In the genomic region with DNA sequence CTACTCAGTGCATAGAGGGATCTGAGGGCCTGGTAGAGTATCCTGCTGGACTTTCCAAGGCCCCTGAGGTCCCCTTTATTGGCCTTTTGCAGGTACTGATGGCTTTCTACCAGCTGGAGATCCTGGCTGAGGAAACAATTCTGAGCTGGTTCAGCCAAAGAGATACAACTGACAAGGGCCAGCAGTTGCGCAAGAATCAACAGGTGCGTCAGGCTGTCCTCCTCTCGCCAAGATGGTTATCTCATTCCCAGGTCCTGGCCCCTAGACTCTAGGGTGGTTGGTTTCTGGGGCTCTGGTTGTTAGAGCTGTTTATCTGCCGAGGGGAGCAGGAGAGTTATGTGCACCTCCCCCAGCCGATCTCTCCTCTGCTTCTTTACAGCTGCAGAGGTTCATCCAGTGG, we compare ENCODE assay signal across 19 cellular contexts. TPM values are rescaled to one million over a fixed set of nuclear protein-coding genes. Genes with fewer than 3 reads are reported as not detected.
A peak's percentile ranks its signal among the peaks of the same experiment; 100 is the strongest.
DNase-seq lines count a peak whose midpoint lies in the region; ATAC-seq, FAIRE-seq and TF ChIP-seq lines count a peak whose summit lies in the region.
"Had no signal": no experiment of that assay in that cellular context is flagged by ENCODE, and none has a peak within 500 bp of the region (broad histone marks: within the 10 kb centered on the region; RNA-seq: fewer than 3 reads in every experiment).

No MANE protein-coding gene starts in this region.

- H3K9me3 Mint-ChIP-seq in neural progenitor cell: no peaks in the 10 kb centered on the region
- H3K9me3 Mint-ChIP-seq: activated naive CD4-positive, alpha-beta T cell treated with anti-CD3 and anti-CD28 coated beads, Interleukin-2, amount 10 ng/mL, durations not matched to agents 7 days and 5 days; activated T-helper 1 cell treated with anti-CD3 and anti-CD28 coated beads, Interleukin-12 subunit alpha, Interleukin-12 subunit beta, Interleukin-2, Interleukin-4 antibody, amounts not matched to agents 30 ng/mL and 10 ng/mL and 1 ng/mL, durations not matched to agents 14 hours and 24 hours and 36 hours; H9; type B pancreatic cell had no signal

- peaks cover 11% of the 10 kb centered on the region for H3K27me3 Mint-ChIP-seq in neural progenitor cell (ENCODE audit: insufficient read depth, low read depth)
- H3K27me3 Mint-ChIP-seq: activated naive CD4-positive, alpha-beta T cell treated with anti-CD3 and anti-CD28 coated beads, Interleukin-2, amount 10 ng/mL, durations not matched to agents 7 days and 5 days; type B pancreatic cell had no signal

- RAD21 ChIA-PET in HCT116 (lab: Charles Lee; ENCODE audit: low non-redundant PET in 1 of 2, low total read pairs in 2 of 2, uncharacterized antibody in 2 of 2, unreplicated experiment in 2 of 2): interaction anchor here (0.7 to 1.4 kb wide), 2 partner anchors 117 to 140 kb away, joined by 3 to 4 read pairs; a partner anchor contains a TSS

- H3K4me1 ChIP-seq in HCT116 (ENCODE audit: control insufficient read depth in 1 of 2, insufficient read depth in 2 of 2, low read length in 2 of 2): peaks cover 0 to 13% of the 10 kb centered on the region in 2 experiments; a peak in 1 of 4 replicates
- H3K4me1 ChIP-seq in K562 (replicated peaks in 1 of 2; ENCODE audit: control insufficient read depth in 2 of 2, insufficient read depth in 2 of 2, low read length in 2 of 2): peaks cover 0 to 3% of the 10 kb centered on the region in 2 experiments; a peak in 2 of 5 replicates
- H3K4me1 ChIP-seq in neural progenitor cell: no peaks in the 10 kb centered on the region

- H3K4me3 Mint-ChIP-seq in neural progenitor cell: no peak overlapping the region
- H3K4me3 Mint-ChIP-seq: activated naive CD4-positive, alpha-beta T cell treated with anti-CD3 and anti-CD28 coated beads, Interleukin-2, amount 10 ng/mL, durations not matched to agents 7 days and 5 days; activated T-helper 1 cell treated with anti-CD3 and anti-CD28 coated beads, Interleukin-12 subunit alpha, Interleukin-12 subunit beta, Interleukin-2, Interleukin-4 antibody, amounts not matched to agents 30 ng/mL and 10 ng/mL and 1 ng/mL, durations not matched to agents 14 hours and 24 hours and 36 hours; CD14-positive monocyte; H9; type B pancreatic cell had no signal

- H3K27ac Mint-ChIP-seq in neural progenitor cell: no peak overlapping the region
- H3K27ac Mint-ChIP-seq: activated naive CD4-positive, alpha-beta T cell treated with anti-CD3 and anti-CD28 coated beads, Interleukin-2, amount 10 ng/mL, durations not matched to agents 7 days and 5 days; activated T-helper 1 cell treated with anti-CD3 and anti-CD28 coated beads, Interleukin-12 subunit alpha, Interleukin-12 subunit beta, Interleukin-2, Interleukin-4 antibody, amounts not matched to agents 30 ng/mL and 10 ng/mL and 1 ng/mL, durations not matched to agents 14 hours and 24 hours and 36 hours; type B pancreatic cell had no signal

- peaks cover 9% of the 10 kb centered on the region for H3F3A ChIP-seq in neural progenitor cell (ENCODE audit: low read depth)

- CTCF ChIA-PET in HCT116 (lab: Charles Lee) (interaction anchor here (1.2 to 2.1 kb wide), 8 partner anchors 10 to 249 kb away, joined by 3 to 9 read pairs (median 4); a partner anchor contains a TSS), K562 (lab: Yijun Ruan, JAX; ENCODE audit: low intra/inter-chr PET ratio) (interaction anchor here (1.0 kb wide), 1 partner anchor 250 kb away, joined by 3 read pairs; no protein-coding TSS in a partner anchor)

- WGBS in K562 (ENCODE audit: insufficient coverage, low coverage, missing lambda C conversion rate): 56% methylated on average over 5 of the region's 5 CpGs

- ATAC-seq in HCT116: no peak
- ATAC-seq in K562: no peak; the same call in 2 of the 3 replicates

- H3K9ac ChIP-seq in HCT116 (ENCODE audit: low read length) (no peak overlapping the region), K562 (ENCODE audit: insufficient read depth in 1 of 2, low read depth in 2 of 2, low read length in 2 of 2) (no peak overlapping the region), neural progenitor cell (no peak overlapping the region)

- TF ChIP-seq RAD21 in HCT116 (IDR thresholded peaks at IDR 0.05; ENCODE audit: low read depth) (no peak), K562 (CRISPR knock-in tag; conservative IDR thresholded peaks at IDR 0.05 in 1 of 2, IDR thresholded peaks at IDR 0.05 in 1 of 2) (no peak)

- no peaks in the 10 kb centered on the region for H4K20me1 ChIP-seq in HCT116 (ENCODE audit: insufficient read depth)
- no peaks in the 10 kb centered on the region for H4K20me1 ChIP-seq in K562 (replicated peaks; ENCODE audit: control insufficient read depth, insufficient read depth, low read length)
- peaks cover 6% of the 10 kb centered on the region for H4K20me1 ChIP-seq in neural progenitor cell (ENCODE audit: low read depth)

- H2AFZ ChIP-seq in HCT116 (ENCODE audit: low read depth, low read length, poor library complexity, severe bottlenecking): no peak overlapping the region
- no peak overlapping the region for H2AFZ ChIP-seq in K562 (ENCODE audit: low read depth, low read length)
- no peak overlapping the region for H2AFZ ChIP-seq in neural progenitor cell (replicated peaks)

- FAIRE-seq in K562 (lab: Jason Lieb, UNC): no peak

- no peak overlapping the region for H3K4me2 ChIP-seq in HCT116 (ENCODE audit: low read length)
- H3K4me2 ChIP-seq in K562 (ENCODE audit: insufficient read depth, low read length): no peak overlapping the region
- no peak overlapping the region for H3K4me2 ChIP-seq in neural progenitor cell

- H3K79me2 ChIP-seq in HCT116 (ENCODE audit: insufficient read depth, low read length) (peaks cover 12% of the 10 kb centered on the region), K562 (ENCODE audit: control insufficient read depth, insufficient read depth, low read length) (no peaks in the 10 kb centered on the region), neural progenitor cell (ENCODE audit: low read depth) (peaks cover under 1% of the 10 kb centered on the region)

- peaks cover 15% of the 10 kb centered on the region for H3K36me3 Mint-ChIP-seq in neural progenitor cell

- H3K9me3 ChIP-seq in HCT116 (ENCODE audit: control insufficient read depth in 1 of 2, insufficient read depth in 1 of 2, low read depth in 1 of 2, low read length in 2 of 2): no peaks in the 10 kb centered on the region
- no peaks in the 10 kb centered on the region for H3K9me3 ChIP-seq in K562 (replicated peaks; ENCODE audit: control insufficient read depth, insufficient read depth, low read depth, low read length)
- H3K9me3 ChIP-seq in neural progenitor cell (ENCODE audit: low read depth): no peaks in the 10 kb centered on the region
- H3K9me3 ChIP-seq: sigmoid colon had no signal

- no peak for TF ChIP-seq EP300 in K562 (IDR thresholded peaks at IDR 0.05; ENCODE audit: low read length)

- TF ChIP-seq CTCF in 22Rv1 (IDR thresholded peaks at IDR 0.05): no peak
- no peak for TF ChIP-seq CTCF in HCT116 (IDR thresholded peaks at IDR 0.05 in 2 of 3, conservative IDR thresholded peaks at IDR 0.05 in 1 of 3; ENCODE audit: borderline replicate concordance in 1 of 3, insufficient read depth in 1 of 3, low read depth in 2 of 3, low read length in 2 of 3)
- TF ChIP-seq CTCF in K562 (IDR thresholded peaks at IDR 0.05 in 2 of 3, conservative IDR thresholded peaks at IDR 0.05 in 1 of 3; ENCODE audit: insufficient read depth in 2 of 3, low read depth in 1 of 3, low read length in 3 of 3): no peak
- no peak for TF ChIP-seq CTCF in neural progenitor cell (IDR thresholded peaks at IDR 0.05)

- TF ChIP-seq POLR2A in HCT116 (IDR thresholded peaks at IDR 0.05; ENCODE audit: borderline replicate concordance, extremely low read depth, insufficient read depth, insufficient read length) (no peak), K562 (conservative IDR thresholded peaks at IDR 0.05) (no peak)

- no peak overlapping the region for H3K4me3 ChIP-seq in HCT116 (replicated peaks in 1 of 2; ENCODE audit: low read depth in 1 of 2, low read length in 2 of 2)
- H3K4me3 ChIP-seq in K562: no peak overlapping the region
- H3K4me3 ChIP-seq in neural progenitor cell: no peak overlapping the region
- H3K4me3 ChIP-seq: lung, sigmoid colon had no signal

- in situ Hi-C loops in K562 (cut with MboI): no loop called here

- H3K27ac ChIP-seq in 22Rv1: peak overlapping the region; percentile 52
- peak overlapping the region; percentile 11; the same call in 1 of the 2 replicates for H3K27ac ChIP-seq in HCT116 (ENCODE audit: low read depth, low read length)
- no peak overlapping the region for H3K27ac ChIP-seq in K562 (ENCODE audit: extremely low read depth, low read depth, low read length)
- no peak overlapping the region for H3K27ac ChIP-seq in neural progenitor cell

- POLR2A ChIA-PET in HCT116 (lab: Charles Lee) (interaction anchor here (2.3 kb wide), 1 partner anchor 9 kb away, joined by 7 read pairs; a partner anchor contains a TSS), K562 (lab: Yijun Ruan, JAX) (interaction anchor here (0.7 to 4.1 kb wide), 7 partner anchors 9 to 249 kb away, joined by 3 to 48 read pairs (median 4); a partner anchor contains a TSS)

- no peaks in the 10 kb centered on the region for H3K9me2 ChIP-seq in HCT116 (ENCODE audit: insufficient read depth)

- BruUV-seq in HCT116 (replicated peaks; lab: Mats Ljungman, UMichigan): no TSS peak
- no TSS peak for BruUV-seq in K562 (replicated peaks; lab: Mats Ljungman, UMichigan)

- no peak for DNase-seq in HCT116 (ENCODE audit: low read depth, low spot score)
- no peak for DNase-seq in K562 (ENCODE audit: extremely low read depth in 1 of 4, low spot score in 3 of 4)
- DNase-seq in myocyte (ENCODE audit: low read depth): peak; percentile 33
- no peak for DNase-seq in neural progenitor cell (ENCODE audit: low spot score)
- DNase-seq in stimulated activated CD4-positive, alpha-beta T cell treated with anti-CD3 and anti-CD28 coated beads, Interleukin-4, amount 100 ng/mL, for 1 hour: no peak
- DNase-seq in CD1c-positive myeloid dendritic cell (ENCODE audit: extremely low spot score): no peak
- no peak for DNase-seq in stimulated activated CD4-positive, alpha-beta T cell treated with anti-CD3 and anti-CD28 coated beads, Interleukin-12 subunit alpha, Interleukin-12 subunit beta, amount 100 ng/mL, for 4 hours
- DNase-seq: amniotic stem cell, DMS79 treated with DMSO at 0.1 percent for 48 hours, sigmoid colon had no signal

- H3K4me1 Mint-ChIP-seq in neural progenitor cell: no peaks in the 10 kb centered on the region
- H3K4me1 Mint-ChIP-seq: activated naive CD4-positive, alpha-beta T cell treated with anti-CD3 and anti-CD28 coated beads, Interleukin-2, amount 10 ng/mL, durations not matched to agents 7 days and 5 days; H9 had no signal

- H3K9me1 ChIP-seq in K562 (ENCODE audit: control insufficient read depth, insufficient read depth, low read length): peaks cover 2% of the 10 kb centered on the region

- H3K27me3 ChIP-seq in HCT116 (ENCODE audit: insufficient read depth, low read length): no peaks in the 10 kb centered on the region
- no peaks in the 10 kb centered on the region for H3K27me3 ChIP-seq in K562 (ENCODE audit: control insufficient read depth in 2 of 2, insufficient read depth in 2 of 2, low read length in 2 of 2)
- H3K27me3 ChIP-seq in neural progenitor cell: no peaks in the 10 kb centered on the region
- H3K27me3 ChIP-seq: sigmoid colon had no signal

- peaks cover 38 to 47% of the 10 kb centered on the region in 2 experiments for H3K36me3 ChIP-seq in HCT116 (ENCODE audit: control insufficient read depth in 1 of 2, insufficient read depth in 2 of 2, low read length in 2 of 2)
- H3K36me3 ChIP-seq in K562 (ENCODE audit: control insufficient read depth, insufficient read depth, low read length): peaks cover 65% of the 10 kb centered on the region
- H3K36me3 ChIP-seq in neural progenitor cell: no peaks in the 10 kb centered on the region

- intact Hi-C loops in HCT116 (cut with micrococcal nuclease) (loop anchor here (2.0 kb wide), 1 partner anchor 104 kb away; a partner anchor contains a TSS), K562 (cut with micrococcal nuclease) (no loop called here)

RNA-seq across cellular contexts. Expression of a gene that starts 9.3 kb away (rescaled TPM):
- 50.3 TPM for total RNA-seq in HCT116 (2021; ENCODE audit: unreplicated experiment)
- 37.1 and 41.4 TPM in 2 replicates for polyA plus RNA-seq in HCT116 (2012)
- total RNA-seq in K562 (2011; cell fraction: chromatin; rRNA removed; ENCODE audit: low replicate concordance): 169 and 262 TPM in 2 replicates
- total RNA-seq in K562 (2011; cell fraction: nucleolus; rRNA removed): 136 and 137 TPM in 2 replicates
- 121 and 132 TPM in 2 replicates for total RNA-seq in K562 (2011; cell fraction: nucleoplasm; rRNA removed)
- total RNA-seq in K562 (2014; rRNA removed): 66.4 and 91.1 TPM in 2 replicates
- total RNA-seq in K562 (2014; rRNA removed; fragmentation: Illumina TruSeq; extraction: Trizol): 70.4 and 70.8 TPM in 2 replicates
- 71.8 and 74.0 TPM in 2 replicates for total RNA-seq in K562 (2015; rRNA removed; fragmentation: Illumina TruSeq; extraction: Trizol)
- 62.9 and 67.5 TPM in 2 replicates for total RNA-seq in K562 (2021)
- polyA plus RNA-seq in K562 (2011; rRNA removed): 76.8 and 87.2 TPM in 2 replicates
- polyA plus RNA-seq in K562 (2011; cell fraction: cytosol; rRNA removed): 59.9 and 66.1 TPM in 2 replicates
- 209 and 258 TPM in 2 replicates for polyA plus RNA-seq in K562 (2011; cell fraction: nucleus; rRNA removed)
- 55.0 and 58.2 TPM in 2 replicates for polyA plus RNA-seq in K562 (2012)
- 70.9 and 75.5 TPM in 2 replicates for polyA plus RNA-seq in K562 (2014; fragmentation: Illumina TruSeq; extraction: Trizol)
- 10 to 100 TPM; 19.1 to 31.8 TPM for polyA plus RNA-seq in K562 (2014; fragmentation: Nextera tagmentation; extraction: Ambion mirVana)
- polyA plus RNA-seq in K562 (2014; rRNA removed): 92.4 and 95.6 TPM in 2 replicates
- polyA minus RNA-seq in K562 (2011; rRNA and poly(A)+ RNA removed): 70.4 and 76.8 TPM in 2 replicates
- 21.8 and 27.8 TPM in 2 replicates for polyA minus RNA-seq in K562 (2011; cell fraction: cytosol; rRNA and poly(A)+ RNA removed)
- 59.4 and 76.5 TPM in 2 replicates for polyA minus RNA-seq in K562 (2011; cell fraction: nucleus; rRNA and poly(A)+ RNA removed)
- total RNA-seq in myocyte: 53.7 and 54.3 TPM in 2 replicates
- 32.4 TPM for polyA plus RNA-seq in myocyte (2012)
- 36.4 and 69.1 TPM in 2 replicates for total RNA-seq in neural progenitor cell (ENCODE audit: low replicate concordance)

RNA-seq across cellular contexts. Expression of a gene that starts 10.7 kb away (rescaled TPM):
- 60.7 TPM for total RNA-seq in HCT116 (2021; ENCODE audit: unreplicated experiment)
- 47.4 and 54.3 TPM in 2 replicates for polyA plus RNA-seq in HCT116 (2012)
- 88.9 and 157 TPM in 2 replicates for total RNA-seq in K562 (2011; cell fraction: chromatin; rRNA removed; ENCODE audit: low replicate concordance)
- 73.2 and 83.2 TPM in 2 replicates for total RNA-seq in K562 (2011; cell fraction: nucleolus; rRNA removed)
- total RNA-seq in K562 (2011; cell fraction: nucleoplasm; rRNA removed): 65.6 and 69.9 TPM in 2 replicates
- total RNA-seq in K562 (2014; rRNA removed): 25.7 and 26.5 TPM in 2 replicates
- 8.7 and 9.8 TPM in 2 replicates for total RNA-seq in K562 (2014; rRNA removed; fragmentation: Illumina TruSeq; extraction: Trizol)
- total RNA-seq in K562 (2015; rRNA removed; fragmentation: Illumina TruSeq; extraction: Trizol): 16.0 and 17.2 TPM in 2 replicates
- total RNA-seq in K562 (2021): 54.4 and 57.9 TPM in 2 replicates
- 20.1 and 28.7 TPM in 2 replicates for polyA plus RNA-seq in K562 (2011; rRNA removed)
- 24.9 and 26.6 TPM in 2 replicates for polyA plus RNA-seq in K562 (2011; cell fraction: cytosol; rRNA removed)
- polyA plus RNA-seq in K562 (2011; cell fraction: nucleus; rRNA removed): 70.4 and 103 TPM in 2 replicates
- polyA plus RNA-seq in K562 (2012): 39.3 and 52.8 TPM in 2 replicates
- 44.3 and 44.8 TPM in 2 replicates for polyA plus RNA-seq in K562 (2014; fragmentation: Illumina TruSeq; extraction: Trizol)
- polyA plus RNA-seq in K562 (2014; fragmentation: Nextera tagmentation; extraction: Ambion mirVana): 1 to 10 TPM; 3.1 to 5.4 TPM
- 42.8 and 46.6 TPM in 2 replicates for polyA plus RNA-seq in K562 (2014; rRNA removed)
- 14.5 and 16.5 TPM in 2 replicates for polyA minus RNA-seq in K562 (2011; rRNA and poly(A)+ RNA removed)
- polyA minus RNA-seq in K562 (2011; cell fraction: cytosol; rRNA and poly(A)+ RNA removed): 29.0 and 36.2 TPM in 2 replicates
- polyA minus RNA-seq in K562 (2011; cell fraction: nucleus; rRNA and poly(A)+ RNA removed): 20.6 and 36.3 TPM in 2 replicates
- total RNA-seq in myocyte: 119 and 139 TPM in 2 replicates
- 117 TPM for polyA plus RNA-seq in myocyte (2012)
- total RNA-seq in neural progenitor cell (ENCODE audit: low replicate concordance): 29.8 and 59.2 TPM in 2 replicates

RNA-seq across cellular contexts. Expression of a gene that starts 30.1 kb away (rescaled TPM):
- total RNA-seq in HCT116 (2021; ENCODE audit: unreplicated experiment) (353 TPM), K562 (2014; rRNA removed) (282 and 320 TPM in 2 replicates), K562 (2014; rRNA removed; fragmentation: Illumina TruSeq; extraction: Trizol) (277 and 296 TPM in 2 replicates), K562 (2015; rRNA removed; fragmentation: Illumina TruSeq; extraction: Trizol) (247 and 250 TPM in 2 replicates), K562 (2021) (367 and 385 TPM in 2 replicates), myocyte (329 and 375 TPM in 2 replicates), neural progenitor cell (ENCODE audit: low replicate concordance) (309 and 335 TPM in 2 replicates)
- 469 and 537 TPM in 2 replicates for polyA plus RNA-seq in HCT116 (2012)
- total RNA-seq in K562 (2011; cell fraction: chromatin; rRNA removed; ENCODE audit: low replicate concordance): 357 and 707 TPM in 2 replicates
- total RNA-seq in K562 (2011; cell fraction: nucleolus; rRNA removed): 352 and 411 TPM in 2 replicates
- 363 and 369 TPM in 2 replicates for total RNA-seq in K562 (2011; cell fraction: nucleoplasm; rRNA removed)
- polyA plus RNA-seq in K562 (2011; rRNA removed) (505 and 704 TPM in 2 replicates), K562 (2014; fragmentation: Illumina TruSeq; extraction: Trizol) (400 and 440 TPM in 2 replicates), K562 (2014; fragmentation: Nextera tagmentation; extraction: Ambion mirVana) (100 to 1,000 TPM; 118 to 252 TPM), K562 (2014; rRNA removed) (275 and 325 TPM in 2 replicates)
- polyA plus RNA-seq in K562 (2011; cell fraction: cytosol; rRNA removed): 307 and 406 TPM in 2 replicates
- polyA plus RNA-seq in K562 (2011; cell fraction: nucleus; rRNA removed): 576 and 635 TPM in 2 replicates
- polyA plus RNA-seq in K562 (2012): 764 and 803 TPM in 2 replicates
- polyA minus RNA-seq in K562 (2011; rRNA and poly(A)+ RNA removed): 381 and 396 TPM in 2 replicates
- polyA minus RNA-seq in K562 (2011; cell fraction: cytosol; rRNA and poly(A)+ RNA removed): 150 and 169 TPM in 2 replicates
- 111 and 158 TPM in 2 replicates for polyA minus RNA-seq in K562 (2011; cell fraction: nucleus; rRNA and poly(A)+ RNA removed)
- 729 TPM for polyA plus RNA-seq in myocyte (2012)

RNA-seq across cellular contexts. Expression of a gene that starts 41.5 kb away (rescaled TPM):
- total RNA-seq in HCT116 (2021; ENCODE audit: unreplicated experiment) (74.6 TPM), K562 (2014; rRNA removed) (47.1 and 54.2 TPM in 2 replicates), K562 (2014; rRNA removed; fragmentation: Illumina TruSeq; extraction: Trizol) (17.6 and 20.0 TPM in 2 replicates), K562 (2015; rRNA removed; fragmentation: Illumina TruSeq; extraction: Trizol) (33.6 and 37.7 TPM in 2 replicates), K562 (2021) (61.9 and 77.9 TPM in 2 replicates), myocyte (50.1 and 52.8 TPM in 2 replicates), neural progenitor cell (ENCODE audit: low replicate concordance) (22.0 and 30.4 TPM in 2 replicates)
- 59.5 and 63.4 TPM in 2 replicates for polyA plus RNA-seq in HCT116 (2012)
- 203 and 374 TPM in 2 replicates for total RNA-seq in K562 (2011; cell fraction: chromatin; rRNA removed; ENCODE audit: low replicate concordance)
- total RNA-seq in K562 (2011; cell fraction: nucleolus; rRNA removed): 204 and 235 TPM in 2 replicates
- total RNA-seq in K562 (2011; cell fraction: nucleoplasm; rRNA removed): 155 and 178 TPM in 2 replicates
- polyA plus RNA-seq in K562 (2011; rRNA removed) (45.1 and 59.3 TPM in 2 replicates), K562 (2014; fragmentation: Illumina TruSeq; extraction: Trizol) (51.0 and 57.1 TPM in 2 replicates), K562 (2014; fragmentation: Nextera tagmentation; extraction: Ambion mirVana) (10 to 100 TPM in 1 of 2 experiments, 1 to 10 TPM in 1; 6.7 to 23.7 TPM), K562 (2014; rRNA removed) (65.0 and 68.5 TPM in 2 replicates)
- polyA plus RNA-seq in K562 (2011; cell fraction: cytosol; rRNA removed): 54.7 and 103 TPM in 2 replicates
- 298 and 363 TPM in 2 replicates for polyA plus RNA-seq in K562 (2011; cell fraction: nucleus; rRNA removed)
- polyA plus RNA-seq in K562 (2012): 47.0 and 54.1 TPM in 2 replicates
- 45.4 and 50.7 TPM in 2 replicates for polyA minus RNA-seq in K562 (2011; rRNA and poly(A)+ RNA removed)
- polyA minus RNA-seq in K562 (2011; cell fraction: cytosol; rRNA and poly(A)+ RNA removed): 31.0 and 41.5 TPM in 2 replicates
- polyA minus RNA-seq in K562 (2011; cell fraction: nucleus; rRNA and poly(A)+ RNA removed): 96.3 and 137 TPM in 2 replicates
- 63.7 TPM for polyA plus RNA-seq in myocyte (2012)

RNA-seq across cellular contexts. Expression of a gene that starts 47.6 kb away (rescaled TPM):
- total RNA-seq in HCT116 (2021; ENCODE audit: unreplicated experiment) (not detected), K562 (2014; rRNA removed) (not detected in 2 replicates), K562 (2014; rRNA removed; fragmentation: Illumina TruSeq; extraction: Trizol) (not detected in 2 replicates), K562 (2015; rRNA removed; fragmentation: Illumina TruSeq; extraction: Trizol) (not detected in 2 replicates), K562 (2021) (not detected in 2 replicates), myocyte (3.1 and 7.1 TPM in 2 replicates), neural progenitor cell (ENCODE audit: low replicate concordance) (not detected in 2 replicates)
- not detected in 2 replicates for polyA plus RNA-seq in HCT116 (2012)
- not detected in 2 replicates for total RNA-seq in K562 (2011; cell fraction: chromatin; rRNA removed; ENCODE audit: low replicate concordance)
- total RNA-seq in K562 (2011; cell fraction: nucleolus; rRNA removed): not detected in 2 replicates
- total RNA-seq in K562 (2011; cell fraction: nucleoplasm; rRNA removed): not detected in 2 replicates
- polyA plus RNA-seq in K562 (2011; rRNA removed) (not detected in 2 replicates), K562 (2014; fragmentation: Illumina TruSeq; extraction: Trizol) (not detected in 2 replicates), K562 (2014; fragmentation: Nextera tagmentation; extraction: Ambion mirVana) (not detected), K562 (2014; rRNA removed) (not detected in 2 replicates)
- not detected in 2 replicates for polyA plus RNA-seq in K562 (2011; cell fraction: cytosol; rRNA removed)
- polyA plus RNA-seq in K562 (2011; cell fraction: nucleus; rRNA removed): not detected in 2 replicates
- 0.04 TPM in 1 of 2 replicates, not detected in the other for polyA plus RNA-seq in K562 (2012)
- polyA minus RNA-seq in K562 (2011; rRNA and poly(A)+ RNA removed): not detected in 2 replicates
- polyA minus RNA-seq in K562 (2011; cell fraction: cytosol; rRNA and poly(A)+ RNA removed): not detected in 2 replicates
- polyA minus RNA-seq in K562 (2011; cell fraction: nucleus; rRNA and poly(A)+ RNA removed): not detected in 2 replicates
- polyA plus RNA-seq in myocyte (2012): 3.7 TPM
- total RNA-seq: activated T-helper 1 cell treated with anti-CD3 and anti-CD28 coated beads, Interleukin-12 subunit alpha, Interleukin-12 subunit beta, Interleukin-2, Interleukin-4 antibody, amounts not matched to agents 30 ng/mL and 10 ng/mL and 1 ng/mL, durations not matched to agents 14 hours and 24 hours and 36 hours; Calu3; epithelial cell of proximal tubule; H9; lung; sigmoid colon had no signal
- polyA plus RNA-seq: CD14-positive monocyte, lung had no signal

Comparison
In these comparisons a context has a peak if more than half of its experiments do, and no peak if none do; other contexts are left out.
1. H3K27ac ChIP-seq: peak in 22Rv1 (single experiment) and HCT116 (single experiment); none in K562 (single experiment) and neural progenitor cell (single experiment).